In genomic region chr11:76653674-76654309, GRCh38 we compare ENCODE assay signal across 10 cellular contexts. TPM values are rescaled to one million over a fixed set of nuclear protein-coding genes. Genes with fewer than 3 reads are reported as not detected.
A peak's percentile ranks its signal among the peaks of the same experiment; 100 is the strongest.
DNase-seq lines count a peak whose midpoint lies in the region; ATAC-seq and TF ChIP-seq lines count a peak whose summit lies in the region.
"Had no signal": no experiment of that assay in that cellular context is flagged by ENCODE, and none has a peak within 500 bp of the region (broad histone marks: within the 10 kb centered on the region; RNA-seq: fewer than 3 reads in every experiment).

No MANE protein-coding gene starts in this region.

- H3K4me3 ChIP-seq in muscle layer of colon (ENCODE audit: low read depth in 1 of 2, low read length in 2 of 2) (peak overlapping the region in 1 of 2 donors; percentile 7), upper lobe of left lung (no peak overlapping the region)

- TF ChIP-seq EP300 in upper lobe of left lung (IDR thresholded peaks at IDR 0.05), result no peak

- H3K36me3 ChIP-seq in muscle layer of colon (ENCODE audit: insufficient read depth, low read length) (no peaks in the 10 kb centered on the region), upper lobe of left lung (peaks cover 0 to 19% (median 3%) of the 10 kb centered on the region in 4 donors)

- H3K9me3 ChIP-seq in muscle layer of colon (ENCODE audit: low read length) (no peaks in the 10 kb centered on the region), upper lobe of left lung (no peaks in the 10 kb centered on the region)

- H3K9ac ChIP-seq in muscle layer of colon (ENCODE audit: low read length), result no peak overlapping the region

- no peaks in the 10 kb centered on the region for H3K27me3 ChIP-seq in muscle layer of colon (ENCODE audit: control insufficient read depth in 1 of 2, insufficient read depth in 2 of 2, low read length in 2 of 2)
- H3K27me3 ChIP-seq in upper lobe of left lung, result no peaks in the 10 kb centered on the region

- H3K4me1 ChIP-seq in muscle layer of colon (ENCODE audit: insufficient read depth, low read length) (peaks cover 44% of the 10 kb centered on the region), upper lobe of left lung (peaks cover 5 to 43% (median 23%) of the 10 kb centered on the region in 4 donors)

- TF ChIP-seq CTCF in upper lobe of left lung (IDR thresholded peaks at IDR 0.05), result no peak

- H3K27ac ChIP-seq in muscle layer of colon (ENCODE audit: low read depth, low read length) (peak overlapping the region; percentile 55), upper lobe of left lung (peak overlapping the region; percentile 69 to 79 (median 72))
- H3K27ac ChIP-seq: HL-60 had no signal

- ATAC-seq in upper lobe of left lung (ENCODE audit: low FRiP score in 2 of 2) (peak; percentile 62 to 79), GM21786 (IDR thresholded peaks at IDR 0.05; ENCODE audit: unreplicated experiment) (no peak), HG03097 (IDR thresholded peaks at IDR 0.05; ENCODE audit: low FRiP score, unreplicated experiment) (no peak)

- 65 to 66% methylated on average over 10 to 11 of the region's 11 CpGs for WGBS in upper lobe of left lung, 2 donors

- peak; percentile 15 for DNase-seq in activated CD8-positive, alpha-beta memory T cell treated with anti-CD3 and anti-CD28 coated beads for 24 hours
- DNase-seq in activated CD8-positive, alpha-beta memory T cell treated with anti-CD3 and anti-CD28 coated beads, Interleukin-2, amount 50 U/mL, for 4 hours, result no peak
- DNase-seq in fibroblast of gingiva (ENCODE audit: low read depth), result peak; percentile 90
- peak in 1 of 2 donors; percentile 20 for DNase-seq in upper lobe of left lung
- DNase-seq in NK-92 treated with Interleukin-12 subunit alpha and Interleukin-12 subunit beta, amount 100 ng/mL, for 24 hours (lab: John Stamatoyannopoulos, UW), result no peak
- DNase-seq: NCI-H187 had no signal

- no peak for TF ChIP-seq POLR2A in upper lobe of left lung (IDR thresholded peaks at IDR 0.05)

RNA-seq across cellular contexts. Expression of gene LRRC32, which starts 16.8 kb away (rescaled TPM):
- total RNA-seq in upper lobe of left lung, result 100 to 1,000 TPM in 1 of 6 donors, 10 to 100 TPM in 5; 41.3 to 118 (median 60.3) TPM

Comparison
In these comparisons a context has a peak if more than half of its experiments do, and no peak if none do; other contexts are left out.
1. DNase-seq: peak in activated CD8-positive, alpha-beta memory T cell treated with anti-CD3 and anti-CD28 coated beads for 24 hours (single experiment) and fibroblast of gingiva (single experiment); none in activated CD8-positive, alpha-beta memory T cell treated with anti-CD3 and anti-CD28 coated beads, Interleukin-2, amount 50 U/mL, for 4 hours (single experiment) and NK-92 treated with Interleukin-12 subunit alpha and Interleukin-12 subunit beta, amount 100 ng/mL, for 24 hours (single experiment).
2. ATAC-seq: peak in upper lobe of left lung (2 of 2); none in GM21786 (single experiment) and HG03097 (single experiment).